In the genomic region with DNA sequence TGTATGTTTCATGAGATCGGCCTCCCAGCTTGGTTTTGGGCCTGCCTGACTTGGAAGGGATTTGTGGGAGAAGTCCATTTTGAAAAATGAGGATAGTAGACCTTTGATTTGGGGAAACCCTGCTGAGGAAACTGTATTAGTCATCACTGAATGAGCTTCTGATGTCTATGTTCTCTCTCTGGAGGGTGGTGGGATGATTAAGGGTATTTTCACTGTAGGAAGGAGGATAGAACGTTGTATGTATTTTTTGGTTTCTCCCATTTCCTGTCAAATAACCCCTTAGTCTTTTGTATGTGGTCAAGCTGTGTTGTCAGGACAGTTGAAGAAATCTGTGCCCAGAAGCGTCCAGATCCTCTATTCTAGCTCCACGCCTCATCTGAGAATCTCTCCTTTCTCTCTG, we compare ENCODE assay signal across 17 cellular contexts.
DNase-seq lines count a peak whose midpoint lies in the region; ATAC-seq and TF ChIP-seq lines count a peak whose summit lies in the region.
"Had no signal": no experiment of that assay in that cellular context is flagged by ENCODE, and none has a peak within 500 bp of the region (broad histone marks: within the 10 kb centered on the region; RNA-seq: fewer than 3 reads in every experiment).

No MANE protein-coding gene starts in this region.

- peak overlapping the region; percentile 49 for H3K27ac Mint-ChIP-seq in memory B cell
- H3K27ac Mint-ChIP-seq: GM23338 had no signal

- peaks cover 3% of the 10 kb centered on the region for H3K4me1 ChIP-seq in foreskin keratinocyte
- H3K4me1 ChIP-seq: ascending aorta, BE2C, esophagus squamous epithelium had no signal

- no peaks in the 10 kb centered on the region for H3K27me3 Mint-ChIP-seq in memory B cell

- H3K9me3 Mint-ChIP-seq in memory B cell: peaks cover 2% of the 10 kb centered on the region

- H3K4me1 Mint-ChIP-seq in memory B cell: peaks cover 9% of the 10 kb centered on the region

- TF ChIP-seq CTCF in foreskin keratinocyte (conservative IDR thresholded peaks at IDR 0.05): no peak

- DNase-seq in memory B cell (ENCODE audit: low spot score in 2 of 2) (no peak), GM03348 (ENCODE audit: low spot score) (no peak), foreskin keratinocyte (no peak)
- DNase-seq: BE2C, DMS79, esophagus squamous epithelium, NCI-H774, posterior cingulate gyrus, spleen, substantia nigra had no signal

- H3K27me3 ChIP-seq in foreskin keratinocyte: no peaks in the 10 kb centered on the region
- H3K27me3 ChIP-seq: ascending aorta, BE2C, esophagus squamous epithelium, spleen had no signal

- H3K27ac ChIP-seq in foreskin keratinocyte: no peak overlapping the region
- H3K27ac ChIP-seq: ascending aorta, esophagus squamous epithelium, spleen had no signal

- H3K4me3 Mint-ChIP-seq in memory B cell: no peak overlapping the region
- H3K4me3 Mint-ChIP-seq: GM23338 had no signal

- H3K36me3 Mint-ChIP-seq in memory B cell: peaks cover 18% of the 10 kb centered on the region

- peak; percentile 55 for ATAC-seq in GM18502 (IDR thresholded peaks at IDR 0.05; ENCODE audit: poor library complexity, unreplicated experiment)
- peak; percentile 76 for ATAC-seq in GM19463 (IDR thresholded peaks at IDR 0.05; ENCODE audit: unreplicated experiment)
- peak; percentile 47 for ATAC-seq in HG03175 (IDR thresholded peaks at IDR 0.05; ENCODE audit: unreplicated experiment)
- no peak for ATAC-seq in memory B cell (ENCODE audit: low read depth)
- ATAC-seq in HG03571 (IDR thresholded peaks at IDR 0.05; ENCODE audit: unreplicated experiment): no peak
- ATAC-seq in HG03135 (IDR thresholded peaks at IDR 0.05; ENCODE audit: unreplicated experiment): no peak
- no peak for ATAC-seq in foreskin keratinocyte
- ATAC-seq: GM23338 had no signal

Comparison
In these comparisons a context has a peak if more than half of its experiments do, and no peak if none do; other contexts are left out.
1. ATAC-seq: peak in GM18502 (single experiment), GM19463 (single experiment) and HG03175 (single experiment); none in memory B cell (single experiment), HG03571 (single experiment), HG03135 (single experiment) and foreskin keratinocyte (single experiment).